In genomic region chr2:85367180-85367579, GRCh38 we compare ENCODE assay signal across 30 cellular contexts. TPM values are rescaled to one million over a fixed set of nuclear protein-coding genes. Genes with fewer than 3 reads are reported as not detected.
"Had no signal": no experiment of that assay in that cellular context is flagged by ENCODE, and none has a peak within 500 bp of the region (broad histone marks: within the 10 kb centered on the region; RNA-seq: fewer than 3 reads in every experiment).

No MANE protein-coding gene starts in this region.

- H3K27ac Mint-ChIP-seq: natural killer cell; stimulated activated memory B cell treated with anti-CD40 and anti-IgM and Interleukin-4, amounts not matched to agents 10 μg/mL and 1 μg/mL and 100 μg/mL, for 72 hours had no signal

- H3K79me2 ChIP-seq: parathyroid adenoma had no signal

- H3K27me3 Mint-ChIP-seq: stimulated activated memory B cell treated with anti-CD40 and anti-IgM and Interleukin-4, amounts not matched to agents 10 μg/mL and 1 μg/mL and 100 μg/mL, for 72 hours had no signal

- H3K4me1 Mint-ChIP-seq: natural killer cell; neural crest cell; stimulated activated memory B cell treated with anti-CD40 and anti-IgM and Interleukin-4, amounts not matched to agents 10 μg/mL and 1 μg/mL and 100 μg/mL, for 72 hours had no signal

- H3K9me3 Mint-ChIP-seq: natural killer cell; neural crest cell; stimulated activated memory B cell treated with anti-CD40 and anti-IgM and Interleukin-4, amounts not matched to agents 10 μg/mL and 1 μg/mL and 100 μg/mL, for 72 hours had no signal

- H3K27me3 ChIP-seq: dorsolateral prefrontal cortex, gastrocnemius medialis, heart left ventricle, neutrophil, spleen, tibial nerve, upper lobe of left lung had no signal

- H3K36me3 ChIP-seq: prostate gland had no signal

- DNase-seq: cerebellar nuclear complex; dorsolateral prefrontal cortex; effector CD4-positive, alpha-beta T cell; foreskin fibroblast; gastrocnemius medialis; heart left ventricle; hippocampal formation; left ventricle myocardium superior; lower lobe of right lung; natural killer cell; right cardiac atrium; spleen; stimulated activated CD4-positive, alpha-beta T cell treated with anti-CD3 and anti-CD28 coated beads, Interleukin-4, amount 100 ng/mL, for 4 hours; stimulated activated naive CD8-positive, alpha-beta T cell treated with anti-CD3 and anti-CD28 coated beads, Interleukin-15, Interleukin-2, amounts not matched to agents 100 U/mL and 50 U/mL, for 24 hours; substantia nigra; upper lobe of left lung had no signal

- H3K27ac ChIP-seq: dorsolateral prefrontal cortex, epithelial cell of prostate, gastrocnemius medialis, heart left ventricle, lower lobe of right lung, neutrophil, parathyroid adenoma, prostate gland, skin epidermis, spleen, thoracic aorta, tibial nerve, upper lobe of left lung had no signal

- H2AFZ ChIP-seq: parathyroid adenoma had no signal

- H3K4me3 ChIP-seq: dorsolateral prefrontal cortex, gastrocnemius medialis, heart left ventricle, lower lobe of right lung, prostate gland, skin epidermis, spleen, thoracic aorta, tibial nerve, upper lobe of left lung had no signal

- FAIRE-seq: keratinocyte, urothelium cell line had no signal

- H3K9me3 ChIP-seq: gastrocnemius medialis, heart left ventricle, lower lobe of right lung, neutrophil, prostate gland, spleen, thoracic aorta, tibial nerve, upper lobe of left lung had no signal

- ATAC-seq: esophagus mucosa; gastrocnemius medialis; heart left ventricle; left ventricle myocardium superior; lower lobe of right lung; natural killer cell; right cardiac atrium; stimulated activated memory B cell treated with anti-CD40 and anti-IgM and Interleukin-4, amounts not matched to agents 10 μg/mL and 1 μg/mL and 100 μg/mL, for 72 hours; stimulated activated naive CD8-positive, alpha-beta T cell treated with anti-CD3 and anti-CD28 coated beads, Interleukin-15, Interleukin-2, amounts not matched to agents 100 U/mL and 50 U/mL, for 24 hours had no signal

- H3K4me1 ChIP-seq: gastrocnemius medialis, heart left ventricle, lower lobe of right lung, parathyroid adenoma, prostate gland, spleen, tibial nerve, upper lobe of left lung had no signal

- H3K4me3 Mint-ChIP-seq: natural killer cell; neural crest cell; stimulated activated memory B cell treated with anti-CD40 and anti-IgM and Interleukin-4, amounts not matched to agents 10 μg/mL and 1 μg/mL and 100 μg/mL, for 72 hours had no signal

- H3K9ac ChIP-seq: parathyroid adenoma had no signal

RNA-seq across cellular contexts. Expression of gene SH2D6, which starts 51.3 kb away (rescaled TPM):
- total RNA-seq: glomerular endothelial cell, heart left ventricle, left ventricle myocardium superior, omental fat pad, thoracic aorta had no signal
- polyA plus RNA-seq: heart left ventricle had no signal
